ENCODE assay signal across 17 cellular contexts in the genomic region with DNA sequence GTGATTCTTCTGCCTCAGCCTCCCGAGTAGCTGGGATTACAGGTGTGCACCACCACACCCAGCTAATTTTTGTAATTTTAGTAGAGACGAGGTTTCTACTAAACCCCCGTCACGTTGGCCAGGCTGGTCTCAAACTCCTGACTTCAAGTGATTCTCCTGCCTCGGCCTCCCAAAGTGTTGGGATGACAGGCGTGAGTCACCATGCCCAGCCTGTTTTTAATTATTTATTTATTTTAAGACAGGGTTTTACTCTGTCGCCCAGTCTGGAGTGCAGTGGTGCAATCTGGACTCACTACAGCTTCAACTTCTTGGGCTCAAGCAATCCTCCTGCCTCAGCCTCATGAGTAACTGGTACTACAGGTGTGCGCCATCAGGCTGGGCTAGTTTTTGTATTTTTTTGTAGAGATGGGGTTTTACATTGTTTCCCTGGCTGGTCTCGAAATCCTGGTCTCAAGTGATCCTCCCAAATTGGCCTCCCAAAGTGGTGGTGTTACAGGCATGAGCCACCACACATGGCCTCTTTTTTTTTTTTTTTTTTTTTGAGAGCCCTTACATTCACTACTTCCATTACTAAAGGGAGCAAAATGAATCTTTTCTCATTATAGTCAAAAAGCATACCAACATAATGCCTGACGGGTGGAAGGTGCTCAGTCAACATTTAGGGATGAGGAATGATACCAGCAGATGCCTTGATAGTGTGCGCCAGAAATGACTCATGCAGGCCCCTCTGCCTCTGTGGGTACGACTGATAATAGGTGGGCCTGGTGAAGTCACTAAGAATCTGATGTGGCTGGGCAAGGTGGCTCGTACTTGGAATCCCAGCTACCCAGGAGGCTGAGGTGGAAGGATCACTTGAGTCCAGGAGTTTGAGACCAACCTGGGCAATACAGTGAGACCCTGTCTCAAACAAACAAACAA.
"Had no signal": no experiment of that assay in that cellular context is flagged by ENCODE, and none has a peak within 500 bp of the region (broad histone marks: within the 10 kb centered on the region; RNA-seq: fewer than 3 reads in every experiment).

No MANE protein-coding gene starts in this region.

- H3K9me3 Mint-ChIP-seq: memory B cell, naive B cell, nephron progenitor cell had no signal

- H3K9me3 ChIP-seq: heart right ventricle, left lung, lower lobe of right lung, psoas muscle, stomach, thoracic aorta, transverse colon had no signal

- H3K27ac Mint-ChIP-seq: memory B cell, nephron progenitor cell had no signal

- H3K27ac ChIP-seq: psoas muscle, skin epidermis, stomach, thoracic aorta had no signal

- DNase-seq: heart right ventricle; islet precursor cell; left lung; lower lobe of right lung; midbrain; naive B cell; nephron progenitor cell; psoas muscle; stimulated activated CD4-positive, alpha-beta T cell treated with anti-CD3 and anti-CD28 coated beads, Interleukin-2, amount 100 ng/mL, for 24 hours; stimulated activated CD4-positive, alpha-beta T cell treated with anti-CD3 and anti-CD28 coated beads, Interleukin-4, amount 100 ng/mL, for 4 hours; stimulated activated naive CD4-positive, alpha-beta T cell; stomach; substantia nigra; transverse colon had no signal

- H3K4me1 ChIP-seq: psoas muscle, stomach had no signal

- H3K4me3 Mint-ChIP-seq: memory B cell, nephron progenitor cell had no signal

- H3K4me3 ChIP-seq: heart right ventricle, left lung, lower lobe of right lung, psoas muscle, skin epidermis, stomach, thoracic aorta, transverse colon had no signal

- H3K27me3 ChIP-seq: heart right ventricle, left lung, stomach, transverse colon had no signal

- H3K27me3 Mint-ChIP-seq: memory B cell had no signal
